1 cellular context compared by ENCODE assay signal in the genomic region with DNA sequence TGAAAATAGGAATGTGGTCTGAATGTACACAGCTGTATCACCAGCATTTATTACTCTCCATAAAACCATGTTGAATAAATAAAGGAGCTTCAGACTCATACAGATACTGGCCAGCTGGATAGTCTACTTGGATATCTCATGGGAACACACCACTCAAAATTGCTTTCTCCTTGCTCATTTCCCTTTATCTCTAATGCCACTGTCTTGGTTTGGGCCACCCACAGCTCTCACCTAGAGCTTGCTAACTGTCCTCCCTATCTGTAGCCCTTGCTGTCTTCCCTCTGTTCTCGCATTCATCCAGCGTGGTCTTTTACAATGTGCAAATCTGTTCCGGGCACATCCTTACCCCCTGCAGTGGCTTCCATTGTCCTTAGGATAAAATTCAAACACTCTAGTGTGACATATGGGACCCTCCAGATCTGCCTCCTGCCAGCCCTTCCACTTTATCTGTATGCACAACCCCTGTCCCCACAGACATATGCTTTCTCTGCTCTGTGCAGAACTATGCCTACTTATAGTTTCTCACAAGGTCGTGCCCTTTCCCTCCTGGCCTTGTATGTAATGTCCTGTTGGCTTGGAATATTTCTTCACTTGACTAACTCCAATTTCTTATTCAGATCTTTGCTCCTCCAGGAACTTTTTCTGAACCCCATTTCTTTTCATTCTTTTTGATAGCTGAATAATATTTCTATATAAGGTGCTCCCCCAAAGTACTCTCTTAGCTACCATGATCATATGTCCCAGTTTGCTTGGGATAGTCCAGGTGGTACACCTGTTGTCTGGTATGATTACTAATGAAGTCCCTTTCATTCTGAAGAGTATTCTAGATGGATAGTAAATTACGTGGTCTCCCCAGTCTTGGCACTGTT.
TF ChIP-seq lines count a peak whose summit lies in the region.

No MANE protein-coding gene starts in this region.

TF ChIP-seq in K562, 482 proteins besides CTCF, POLR2A, EP300 and RAD21 (continued from another document and continues in another):
- peak; percentile 91 for TF ChIP-seq NBN (IDR thresholded peaks at IDR 0.05; ENCODE audit: low read depth)
- TF ChIP-seq ZNF212 (CRISPR knock-in tag; IDR thresholded peaks at IDR 0.05): no peak
- no peak for TF ChIP-seq FUS (optimal IDR thresholded peaks at IDR 0.05; ENCODE audit: low read depth, low read length)
- TF ChIP-seq MYNN (IDR thresholded peaks at IDR 0.05): peak; percentile 91
- no peak for TF ChIP-seq MYNN (CRISPR knock-in tag; IDR thresholded peaks at IDR 0.05)
- no peak for TF ChIP-seq CREB3L1 (IDR thresholded peaks at IDR 0.05; ENCODE audit: borderline replicate concordance, low read depth)
- TF ChIP-seq ZZZ3 (IDR thresholded peaks at IDR 0.05): no peak
- no peak for TF ChIP-seq RBM15 (IDR thresholded peaks at IDR 0.05; ENCODE audit: insufficient read depth, low read length)
- no peak for TF ChIP-seq MAFK (IDR thresholded peaks at IDR 0.05; ENCODE audit: low read length)
- TF ChIP-seq TARDBP (IDR thresholded peaks at IDR 0.05): peak; percentile 79; the same call in 1 of the 2 replicates
- TF ChIP-seq ZNF184 (CRISPR knock-in tag; IDR thresholded peaks at IDR 0.05): no peak
- no peak for TF ChIP-seq RFX7 (CRISPR knock-in tag; IDR thresholded peaks at IDR 0.05)
- peak; percentile 30 for TF ChIP-seq MEIS2 (IDR thresholded peaks at IDR 0.05; ENCODE audit: partially characterized antibody)
- no peak for TF ChIP-seq ELF2 (CRISPR knock-in tag; IDR thresholded peaks at IDR 0.05)
- TF ChIP-seq BCLAF1 (IDR thresholded peaks at IDR 0.05; ENCODE audit: borderline replicate concordance in 1 of 2, control insufficient read depth in 1 of 2, low read depth in 2 of 2, low read length in 1 of 2): 0 out of 4 replicates have a peak, but pooled peaks of 1 of the 2 experiments have one; percentile 61
- no peak for TF ChIP-seq ARID2 (IDR thresholded peaks at IDR 0.05)
- no peak for TF ChIP-seq SLC30A9 (CRISPR knock-in tag; IDR thresholded peaks at IDR 0.05)
- no peak for TF ChIP-seq KDM5B (IDR thresholded peaks at IDR 0.05; ENCODE audit: insufficient replicate concordance, low read depth, low read length)
- TF ChIP-seq DLX4 (CRISPR knock-in tag; IDR thresholded peaks at IDR 0.05): no peak
- no peak for TF ChIP-seq ZFP1 (CRISPR knock-in tag; IDR thresholded peaks at IDR 0.05)
- no peak for TF ChIP-seq ZNF655 (CRISPR knock-in tag; IDR thresholded peaks at IDR 0.05)
- TF ChIP-seq POU5F1 (IDR thresholded peaks at IDR 0.05; ENCODE audit: borderline replicate concordance, low read depth, low read length, partially characterized antibody): no peak
- TF ChIP-seq ZBTB43 (CRISPR knock-in tag; IDR thresholded peaks at IDR 0.05): no peak
- TF ChIP-seq HBP1 (CRISPR knock-in tag; IDR thresholded peaks at IDR 0.05): no peak
- peak; percentile 55; the same call in 1 of the 2 replicates for TF ChIP-seq HMBOX1 (IDR thresholded peaks at IDR 0.05)
- peak in 1 of 2 experiments; percentile 42; a peak in 1 of 4 replicates for TF ChIP-seq ZNF639 (CRISPR knock-in tag; conservative IDR thresholded peaks at IDR 0.05 in 1 of 2, IDR thresholded peaks at IDR 0.05 in 1 of 2)
- TF ChIP-seq GATAD2B (IDR thresholded peaks at IDR 0.05; ENCODE audit: borderline replicate concordance): peak; percentile 49; the same call in 1 of the 2 replicates
- TF ChIP-seq PML (IDR thresholded peaks at IDR 0.05; ENCODE audit: low read length): peak; percentile 98
- TF ChIP-seq BHLHE40 (IDR thresholded peaks at IDR 0.05; ENCODE audit: low read length): no peak; the same call in 1 of the 2 replicates
- peak; percentile 90 for TF ChIP-seq CTBP1 (IDR thresholded peaks at IDR 0.05; ENCODE audit: borderline replicate concordance)
- peak; percentile 91 to 96 for TF ChIP-seq ARNT (IDR thresholded peaks at IDR 0.05)
- peak in 1 of 2 experiments; percentile 68; a peak in 2 of 4 replicates for TF ChIP-seq SIN3A (IDR thresholded peaks at IDR 0.05; ENCODE audit: borderline replicate concordance in 2 of 2, control insufficient read depth in 1 of 2, low read depth in 2 of 2, low read length in 2 of 2)
- TF ChIP-seq CREBBP (IDR thresholded peaks at IDR 0.05; ENCODE audit: low read depth, low read length): no peak
- peak; percentile 80; the same call in 1 of the 2 replicates for TF ChIP-seq ZNF274 (IDR thresholded peaks at IDR 0.05; ENCODE audit: borderline replicate concordance, low read depth, low read length)
- TF ChIP-seq, protein P1, sequence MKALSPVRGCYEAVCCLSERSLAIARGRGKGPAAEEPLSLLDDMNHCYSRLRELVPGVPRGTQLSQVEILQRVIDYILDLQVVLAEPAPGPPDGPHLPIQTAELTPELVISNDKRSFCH (CRISPR knock-in tag; IDR thresholded peaks at IDR 0.05): no peak
- TF ChIP-seq, protein P1 (tag; IDR thresholded peaks at IDR 0.05): peak; percentile 86
- peak; percentile 99 for TF ChIP-seq NCOR1 (IDR thresholded peaks at IDR 0.05)
- peak; percentile 79 for TF ChIP-seq ATF3 (IDR thresholded peaks at IDR 0.05)
- TF ChIP-seq ATF3 (CRISPR knock-in tag; conservative IDR thresholded peaks at IDR 0.05): peak; percentile 25; the same call in 1 of the 2 replicates
- TF ChIP-seq, protein P2, sequence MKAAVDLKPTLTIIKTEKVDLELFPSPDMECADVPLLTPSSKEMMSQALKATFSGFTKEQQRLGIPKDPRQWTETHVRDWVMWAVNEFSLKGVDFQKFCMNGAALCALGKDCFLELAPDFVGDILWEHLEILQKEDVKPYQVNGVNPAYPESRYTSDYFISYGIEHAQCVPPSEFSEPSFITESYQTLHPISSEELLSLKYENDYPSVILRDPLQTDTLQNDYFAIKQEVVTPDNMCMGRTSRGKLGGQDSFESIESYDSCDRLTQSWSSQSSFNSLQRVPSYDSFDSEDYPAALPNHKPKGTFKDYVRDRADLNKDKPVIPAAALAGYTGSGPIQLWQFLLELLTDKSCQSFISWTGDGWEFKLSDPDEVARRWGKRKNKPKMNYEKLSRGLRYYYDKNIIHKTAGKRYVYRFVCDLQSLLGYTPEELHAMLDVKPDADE (conservative IDR thresholded peaks at IDR 0.05; ENCODE audit: control insufficient read depth, low read depth, low read length): 0 out of 2 replicates have a peak, but pooled peaks have one; percentile 55
